Comparison of ENCODE assay signal across 8 cellular contexts in genomic region chr2:171598713-171599319, GRCh38.
DNase-seq lines count a peak whose midpoint lies in the region; ATAC-seq, FAIRE-seq and TF ChIP-seq lines count a peak whose summit lies in the region.

No MANE protein-coding gene starts in this region.

- in situ Hi-C loops in ACHN (cut with HindIII; ENCODE audit: low pct_ligation_motif_present, low pct_unique_long_range_greater_than_20kb, low sequenced_read_pairs) = no loop called here

- TF ChIP-seq CTCF in cardiac fibroblast (IDR thresholded peaks at IDR 0.05; ENCODE audit: low read depth, low read length) (peak; percentile 71), kidney (IDR thresholded peaks at IDR 0.05; ENCODE audit: borderline replicate concordance, extremely low read depth, insufficient read depth) (peak; percentile 71)

- FAIRE-seq in GM12892 (lab: Jason Lieb, UNC) = peak; percentile 89
- FAIRE-seq in kidney (lab: Jason Lieb, UNC) = peak; percentile 39

- H3K9ac ChIP-seq in kidney (ENCODE audit: low read length in 2 of 2) = no peak overlapping the region

- intact Hi-C loops in kidney (cut with DNase I) = no loop called here

- no peaks in the 10 kb centered on the region for H3K9me3 ChIP-seq in kidney (ENCODE audit: control insufficient read depth in 1 of 2, low read length in 2 of 2)

- ATAC-seq in HG02678 (IDR thresholded peaks at IDR 0.05; ENCODE audit: unreplicated experiment) = peak; percentile 94

- no peaks in the 10 kb centered on the region for H3K4me1 ChIP-seq in kidney (ENCODE audit: control insufficient read depth in 1 of 2, insufficient read depth in 1 of 2, low read depth in 1 of 2, low read length in 2 of 2)

- DNase-seq in ACHN (peak; percentile 77), GM12892 (ENCODE audit: insufficient read length) (peak; percentile 42), NCI-H1436 (lab: John Stamatoyannopoulos, UW) (peak; percentile 62), T follicular helper cell (ENCODE audit: low read depth) (peak; percentile 13), cardiac fibroblast (ENCODE audit: low read depth in 2 of 2) (peak; percentile 77 to 86), kidney (no peak)
- peak; percentile 10 to 37 for DNase-seq in stimulated activated CD4-positive, alpha-beta T cell treated with anti-CD3 and anti-CD28 coated beads, Interleukin-4, amount 100 ng/mL, for 4 hours

- H3K4me3 ChIP-seq in cardiac fibroblast (replicated peaks in 1 of 2; ENCODE audit: low read depth in 2 of 2, low read length in 2 of 2) = no peak overlapping the region
- no peak overlapping the region for H3K4me3 ChIP-seq in kidney (ENCODE audit: low read length in 2 of 2)

- TF ChIP-seq POLR2A in GM12892 (IDR thresholded peaks at IDR 0.05; ENCODE audit: low read depth, low read length) = no peak

- no peaks in the 10 kb centered on the region for H3K36me3 ChIP-seq in kidney (ENCODE audit: control insufficient read depth in 1 of 2, insufficient read depth in 2 of 2, low read length in 2 of 2)

- H3K27ac ChIP-seq in kidney (ENCODE audit: low read depth in 2 of 2, low read length in 2 of 2) = no peak overlapping the region
